14 cellular contexts compared by ENCODE assay signal in genomic region chr16:30555848-30556473, GRCh38. TPM values are rescaled to one million over a fixed set of nuclear protein-coding genes. Genes with fewer than 3 reads are reported as not detected.
A peak's percentile ranks its signal among the peaks of the same experiment; 100 is the strongest.
DNase-seq lines count a peak whose midpoint lies in the region; ATAC-seq and TF ChIP-seq lines count a peak whose summit lies in the region.
"Had no signal": no experiment of that assay in that cellular context is flagged by ENCODE, and none has a peak within 500 bp of the region (broad histone marks: within the 10 kb centered on the region; RNA-seq: fewer than 3 reads in every experiment).

No MANE protein-coding gene starts in this region.

- H3K36me3 Mint-ChIP-seq in Calu3 (ENCODE audit: insufficient read depth, unreplicated experiment) = peaks cover 50% of the 10 kb centered on the region
- peaks cover 10 to 23% of the 10 kb centered on the region in 2 donors for H3K36me3 Mint-ChIP-seq in activated naive CD4-positive, alpha-beta T cell treated with anti-CD3 and anti-CD28 coated beads, Interleukin-2, amount 50 U/mL, for 72 hours
- no peaks in the 10 kb centered on the region for H3K36me3 Mint-ChIP-seq in natural killer cell

- intact Hi-C loops in Calu3 (cut with micrococcal nuclease; ENCODE audit: unreplicated experiment) (no loop called here), natural killer cell (cut with micrococcal nuclease) (no loop called here)

- H3K4me3 Mint-ChIP-seq in Calu3 (ENCODE audit: low read depth, unreplicated experiment) = peak overlapping the region; percentile 90
- H3K4me3 Mint-ChIP-seq in natural killer cell = peak overlapping the region; percentile 67

- H3K9me3 Mint-ChIP-seq in Calu3 (ENCODE audit: low read depth, unreplicated experiment) (no peaks in the 10 kb centered on the region), natural killer cell (no peaks in the 10 kb centered on the region)
- H3K9me3 Mint-ChIP-seq in activated naive CD4-positive, alpha-beta T cell treated with anti-CD3 and anti-CD28 coated beads, Interleukin-2, amount 50 U/mL, for 72 hours = no peaks in the 10 kb centered on the region

- H3K9ac ChIP-seq in BLaER1 treated with 17β-estradiol and CSF1 and Interleukin-3, amounts not matched to agents 10 nM and 100 nM = peak overlapping the region in 4 of 11 experiments; percentile 7 to 37 (median 24); a peak in 2 of 22 replicates

- TF ChIP-seq CTCF in Calu3 (IDR thresholded peaks at IDR 0.05; ENCODE audit: unreplicated experiment) (no peak), natural killer cell (IDR thresholded peaks at IDR 0.05) (no peak)

- H3K27me3 Mint-ChIP-seq in Calu3 (ENCODE audit: unreplicated experiment) (no peaks in the 10 kb centered on the region), natural killer cell (ENCODE audit: low read depth in 2 of 2) (peaks cover 0 to under 1% of the 10 kb centered on the region in 2 donors)

- CTCF ChIA-PET in Calu3 (lab: Charles Lee) = no interaction called here

- H3K4me1 Mint-ChIP-seq in Calu3 (ENCODE audit: low read depth, unreplicated experiment) (peaks cover 16% of the 10 kb centered on the region), natural killer cell (peaks cover 39 to 43% of the 10 kb centered on the region in 2 donors)

- H3K9me3 ChIP-seq in BLaER1 treated with 17β-estradiol and CSF1 and Interleukin-3, amounts not matched to agents 10 nM and 100 nM (replicated peaks in 1 of 11) = no peaks in the 10 kb centered on the region
- H3K9me3 ChIP-seq: mucosa of descending colon had no signal

- peaks cover 3 to 19% (median 16%) of the 10 kb centered on the region in 11 experiments; a peak in 20 of 22 replicates for H3K27me3 ChIP-seq in BLaER1 treated with 17β-estradiol and CSF1 and Interleukin-3, amounts not matched to agents 10 nM and 100 nM

- H3K4me2 ChIP-seq in BLaER1 treated with 17β-estradiol and CSF1 and Interleukin-3, amounts not matched to agents 10 nM and 100 nM = peak overlapping the region; percentile 84 to 98 (median 96); a peak in 18 of 22 replicates

- H4K20me1 ChIP-seq in BLaER1 treated with 17β-estradiol and CSF1 and Interleukin-3, amounts not matched to agents 10 nM and 100 nM = peaks cover 0 to 26% (median 0%) of the 10 kb centered on the region in 11 experiments; a peak in 8 of 22 replicates

- peaks cover 42 to 88% (median 59%) of the 10 kb centered on the region in 10 experiments for H3K4me1 ChIP-seq in BLaER1 treated with 17β-estradiol and CSF1 and Interleukin-3, amounts not matched to agents 10 nM and 100 nM

- H3K36me3 ChIP-seq in BLaER1 treated with 17β-estradiol and CSF1 and Interleukin-3, amounts not matched to agents 10 nM and 100 nM = peaks cover 26 to 47% (median 39%) of the 10 kb centered on the region in 11 experiments

- H3K27ac Mint-ChIP-seq in Calu3 (ENCODE audit: unreplicated experiment) (no peak overlapping the region), natural killer cell (peak overlapping the region; percentile 89 to 94)
- peak overlapping the region; percentile 90 to 96 for H3K27ac Mint-ChIP-seq in activated naive CD4-positive, alpha-beta T cell treated with anti-CD3 and anti-CD28 coated beads, Interleukin-2, amount 50 U/mL, for 72 hours

- H3K4me3 ChIP-seq in BLaER1 treated with 17β-estradiol and CSF1 and Interleukin-3, amounts not matched to agents 10 nM and 100 nM = no peak overlapping the region
- H3K4me3 ChIP-seq: mucosa of descending colon, SK-N-MC had no signal

- DNase-seq in Calu3 (no peak), natural killer cell (no peak), kidney glomerular epithelial cell (lab: John Stamatoyannopoulos, UW) (no peak), epidermal melanocyte (ENCODE audit: insufficient read length, low spot score) (no peak), COLO829 (ENCODE audit: low spot score) (no peak)
- DNase-seq in activated naive CD4-positive, alpha-beta T cell treated with anti-CD3 and anti-CD28 coated beads, Interleukin-2, amount 50 U/mL, for 72 hours (ENCODE audit: low spot score in 2 of 2) = no peak
- DNase-seq: activated CD4-positive, CD25-positive, alpha-beta regulatory T cell treated with anti-CD3 and anti-CD28 coated beads, Interleukin-2, amount 50 U/mL, for 72 hours; DMS 273 treated with DMSO at 0.1 percent for 48 hours; MM.1S had no signal

- H3K27ac ChIP-seq in BLaER1 treated with 17β-estradiol and CSF1 and Interleukin-3, amounts not matched to agents 10 nM and 100 nM = 0 out of 22 replicates have a peak overlapping the region, but pooled peaks of 2 of the 11 experiments have one; percentile 94 to 95
- H3K27ac ChIP-seq: SK-N-MC had no signal

- ATAC-seq in activated naive CD4-positive, alpha-beta T cell treated with anti-CD3 and anti-CD28 coated beads, Interleukin-2, amount 50 U/mL, for 72 hours = no peak
- ATAC-seq in natural killer cell (no peak), HG03175 (IDR thresholded peaks at IDR 0.05; ENCODE audit: unreplicated experiment) (no peak)
- ATAC-seq: mucosa of descending colon, sciatic nerve had no signal

- BruUV-seq in Calu3 (replicated peaks; lab: Mats Ljungman, UMichigan) = no TSS peak

RNA-seq across cellular contexts. Expression of gene ZNF764, which starts 2.2 kb away (rescaled TPM):
- total RNA-seq in Calu3 (2022) (16.5 and 16.7 TPM in 2 replicates), natural killer cell (10 to 100 TPM in 2 of 3 donors, 1 to 10 TPM in 1; 9.6 to 13.0 (median 11.7) TPM)
- total RNA-seq in activated naive CD4-positive, alpha-beta T cell treated with anti-CD3 and anti-CD28 coated beads, Interleukin-2, amount 50 U/mL, for 72 hours = 10 to 100 TPM; 11.1 to 11.6 TPM

RNA-seq across cellular contexts. Expression of gene ZNF688, which starts 15.6 kb away (rescaled TPM):
- total RNA-seq in Calu3 (2022) (11.8 and 13.5 TPM in 2 replicates), natural killer cell (10 to 100 TPM; 10.1 to 16.9 (median 16.5) TPM)
- 1 to 10 TPM; 7.2 TPM for total RNA-seq in activated naive CD4-positive, alpha-beta T cell treated with anti-CD3 and anti-CD28 coated beads, Interleukin-2, amount 50 U/mL, for 72 hours

RNA-seq across cellular contexts. Expression of gene ZNF747, which starts 21.3 kb away (rescaled TPM):
- 12.3 and 15.4 TPM in 2 replicates for total RNA-seq in Calu3 (2022)
- total RNA-seq in activated naive CD4-positive, alpha-beta T cell treated with anti-CD3 and anti-CD28 coated beads, Interleukin-2, amount 50 U/mL, for 72 hours = 1 to 10 TPM; 4.5 to 8.2 TPM
- total RNA-seq in natural killer cell = 1 to 10 TPM; 5.0 to 8.6 (median 6.3) TPM

RNA-seq across cellular contexts. Expression of gene ZNF785, which starts 29.5 kb away (rescaled TPM):
- total RNA-seq in Calu3 (2022) = 22.2 and 22.9 TPM in 2 replicates
- total RNA-seq in activated naive CD4-positive, alpha-beta T cell treated with anti-CD3 and anti-CD28 coated beads, Interleukin-2, amount 50 U/mL, for 72 hours = 10 to 100 TPM; 10.8 to 22.1 TPM
- total RNA-seq in natural killer cell = 10 to 100 TPM in 2 of 3 donors, 1 to 10 TPM in 1; 7.5 to 15.2 (median 10.4) TPM

RNA-seq across cellular contexts. Expression of gene ZNF768, which starts 29.6 kb away (rescaled TPM):
- 40.8 and 42.6 TPM in 2 replicates for total RNA-seq in Calu3 (2022)
- 1 to 10 TPM; 2.3 to 9.3 TPM for total RNA-seq in activated naive CD4-positive, alpha-beta T cell treated with anti-CD3 and anti-CD28 coated beads, Interleukin-2, amount 50 U/mL, for 72 hours
- total RNA-seq in natural killer cell = 1 to 10 TPM; 3.3 to 7.2 (median 5.6) TPM
